ENCODE assay signal across 8 cellular contexts in genomic region chr4:51885371-51885770, GRCh38. TPM values are rescaled to one million over a fixed set of nuclear protein-coding genes. Genes with fewer than 3 reads are reported as not detected.
DNase-seq lines count a peak whose midpoint lies in the region; ATAC-seq and TF ChIP-seq lines count a peak whose summit lies in the region.

No MANE protein-coding gene starts in this region.

- H3K36me3 Mint-ChIP-seq in activated T-helper 1 cell treated with anti-CD3 and anti-CD28 coated beads, Interleukin-12 subunit alpha, Interleukin-12 subunit beta, Interleukin-2, Interleukin-4 antibody, amounts not matched to agents 30 ng/mL and 10 ng/mL and 1 ng/mL, durations not matched to agents 14 hours and 24 hours and 36 hours (ENCODE audit: low read depth) = peaks cover 25% of the 10 kb centered on the region

- POLR2A ChIA-PET in Panc1 (lab: Charles Lee) = no interaction called here

- TF ChIP-seq CTCF in Panc1 (IDR thresholded peaks at IDR 0.05) = peak; percentile 42
- TF ChIP-seq CTCF in fibroblast of villous mesenchyme (IDR thresholded peaks at IDR 0.05; ENCODE audit: insufficient read depth, low read depth, low read length) = peak; percentile 47

- no peak overlapping the region for H3K27ac Mint-ChIP-seq in activated T-helper 1 cell treated with anti-CD3 and anti-CD28 coated beads, Interleukin-12 subunit alpha, Interleukin-12 subunit beta, Interleukin-2, Interleukin-4 antibody, amounts not matched to agents 30 ng/mL and 10 ng/mL and 1 ng/mL, durations not matched to agents 14 hours and 24 hours and 36 hours

- CTCF ChIA-PET in Panc1 (lab: Charles Lee) = no interaction called here

- no peaks in the 10 kb centered on the region; the same call in 1 of the 2 replicates for H3K36me3 ChIP-seq in Panc1 (ENCODE audit: control insufficient read depth, insufficient read depth, low read length)

- H3K27ac ChIP-seq in Panc1 (ENCODE audit: low read length) = no peak overlapping the region

- no peaks in the 10 kb centered on the region for H3K27me3 Mint-ChIP-seq in activated T-helper 1 cell treated with anti-CD3 and anti-CD28 coated beads, Interleukin-12 subunit alpha, Interleukin-12 subunit beta, Interleukin-2, Interleukin-4 antibody, amounts not matched to agents 30 ng/mL and 10 ng/mL and 1 ng/mL, durations not matched to agents 14 hours and 24 hours and 36 hours (ENCODE audit: insufficient read depth)

- H3K9me3 Mint-ChIP-seq in activated T-helper 1 cell treated with anti-CD3 and anti-CD28 coated beads, Interleukin-12 subunit alpha, Interleukin-12 subunit beta, Interleukin-2, Interleukin-4 antibody, amounts not matched to agents 30 ng/mL and 10 ng/mL and 1 ng/mL, durations not matched to agents 14 hours and 24 hours and 36 hours = no peaks in the 10 kb centered on the region

- H3K4me3 ChIP-seq in Panc1 (ENCODE audit: low read depth in 2 of 2, low read length in 2 of 2) (no peak overlapping the region), fibroblast of villous mesenchyme (ENCODE audit: low read depth, low read length) (no peak overlapping the region)

- H3K4me1 Mint-ChIP-seq in activated T-helper 1 cell treated with anti-CD3 and anti-CD28 coated beads, Interleukin-12 subunit alpha, Interleukin-12 subunit beta, Interleukin-2, Interleukin-4 antibody, amounts not matched to agents 30 ng/mL and 10 ng/mL and 1 ng/mL, durations not matched to agents 14 hours and 24 hours and 36 hours (ENCODE audit: low read depth) = no peaks in the 10 kb centered on the region

- DNase-seq in GDM1 (lab: John Stamatoyannopoulos, UW) (peak; percentile 13), Panc1 (ENCODE audit: low read depth, low spot score) (no peak), fibroblast of villous mesenchyme (ENCODE audit: low read depth) (peak; percentile 46), OCI-M2 (lab: John Stamatoyannopoulos, UW; ENCODE audit: unreplicated experiment) (no peak), NCI-H774 (lab: John Stamatoyannopoulos, UW) (no peak)
- DNase-seq in activated T-helper 1 cell treated with anti-CD3 and anti-CD28 coated beads, Interleukin-12 subunit alpha, Interleukin-12 subunit beta, Interleukin-2, Interleukin-4 antibody, amounts not matched to agents 30 ng/mL and 10 ng/mL and 1 ng/mL, durations not matched to agents 14 hours and 24 hours and 36 hours (ENCODE audit: low spot score) = no peak

- intact Hi-C loops in Panc1 (cut with micrococcal nuclease; ENCODE audit: unreplicated experiment) = no loop called here
- intact Hi-C loops in activated T-helper 1 cell treated with anti-CD3 and anti-CD28 coated beads, Interleukin-12 subunit alpha, Interleukin-12 subunit beta, Interleukin-2, Interleukin-4 antibody, amounts not matched to agents 30 ng/mL and 10 ng/mL and 1 ng/mL, durations not matched to agents 14 hours and 24 hours and 36 hours (cut with micrococcal nuclease) = loop anchor here (1.0 kb wide), 1 partner anchor 141 kb away; no protein-coding TSS in a partner anchor

- H3K27me3 ChIP-seq in Panc1 (ENCODE audit: control insufficient read depth, insufficient read depth, low read length) = no peaks in the 10 kb centered on the region

- in situ Hi-C loops in Panc1 (cut with HindIII; ENCODE audit: low pct_unique_long_range_greater_than_20kb, low sequenced_read_pairs) = no loop called here

- ATAC-seq in GM21619 (IDR thresholded peaks at IDR 0.05; ENCODE audit: unreplicated experiment) (peak; percentile 71), Panc1 (no peak), HG03469 (IDR thresholded peaks at IDR 0.05; ENCODE audit: unreplicated experiment) (no peak)

- no TSS peak for BruUV-seq in Panc1 (replicated peaks; lab: Mats Ljungman, UMichigan)

- no peaks in the 10 kb centered on the region for H3K4me1 ChIP-seq in Panc1 (ENCODE audit: control insufficient read depth, insufficient read depth, low read length)

- no peaks in the 10 kb centered on the region for H3K9me3 ChIP-seq in Panc1 (ENCODE audit: control insufficient read depth, insufficient read depth, low read depth, low read length)

- H3K4me3 Mint-ChIP-seq in activated T-helper 1 cell treated with anti-CD3 and anti-CD28 coated beads, Interleukin-12 subunit alpha, Interleukin-12 subunit beta, Interleukin-2, Interleukin-4 antibody, amounts not matched to agents 30 ng/mL and 10 ng/mL and 1 ng/mL, durations not matched to agents 14 hours and 24 hours and 36 hours = no peak overlapping the region

RNA-seq across cellular contexts. Expression of gene DCUN1D4, which starts 42.4 kb away (rescaled TPM):
- total RNA-seq in Panc1 (2021; ENCODE audit: unreplicated experiment) (64.6 TPM), fibroblast of villous mesenchyme (36.4 and 58.3 TPM in 2 replicates)
- 34.1 TPM for polyA plus RNA-seq in Panc1 (2012; ENCODE audit: insufficient read length)
- total RNA-seq in activated T-helper 1 cell treated with anti-CD3 and anti-CD28 coated beads, Interleukin-12 subunit alpha, Interleukin-12 subunit beta, Interleukin-2, Interleukin-4 antibody, amounts not matched to agents 30 ng/mL and 10 ng/mL and 1 ng/mL, durations not matched to agents 14 hours and 24 hours and 36 hours = 29.7 and 40.7 TPM in 2 replicates

Comparison
In these comparisons a context has a peak if more than half of its experiments do, and no peak if none do; other contexts are left out.
1. DNase-seq: peak in GDM1 (single experiment) and fibroblast of villous mesenchyme (single experiment); none in Panc1 (single experiment), OCI-M2 (single experiment), NCI-H774 (single experiment) and activated T-helper 1 cell treated with anti-CD3 and anti-CD28 coated beads, Interleukin-12 subunit alpha, Interleukin-12 subunit beta, Interleukin-2, Interleukin-4 antibody, amounts not matched to agents 30 ng/mL and 10 ng/mL and 1 ng/mL, durations not matched to agents 14 hours and 24 hours and 36 hours (single experiment).